8 cellular contexts compared by ENCODE assay signal in the genomic region with DNA sequence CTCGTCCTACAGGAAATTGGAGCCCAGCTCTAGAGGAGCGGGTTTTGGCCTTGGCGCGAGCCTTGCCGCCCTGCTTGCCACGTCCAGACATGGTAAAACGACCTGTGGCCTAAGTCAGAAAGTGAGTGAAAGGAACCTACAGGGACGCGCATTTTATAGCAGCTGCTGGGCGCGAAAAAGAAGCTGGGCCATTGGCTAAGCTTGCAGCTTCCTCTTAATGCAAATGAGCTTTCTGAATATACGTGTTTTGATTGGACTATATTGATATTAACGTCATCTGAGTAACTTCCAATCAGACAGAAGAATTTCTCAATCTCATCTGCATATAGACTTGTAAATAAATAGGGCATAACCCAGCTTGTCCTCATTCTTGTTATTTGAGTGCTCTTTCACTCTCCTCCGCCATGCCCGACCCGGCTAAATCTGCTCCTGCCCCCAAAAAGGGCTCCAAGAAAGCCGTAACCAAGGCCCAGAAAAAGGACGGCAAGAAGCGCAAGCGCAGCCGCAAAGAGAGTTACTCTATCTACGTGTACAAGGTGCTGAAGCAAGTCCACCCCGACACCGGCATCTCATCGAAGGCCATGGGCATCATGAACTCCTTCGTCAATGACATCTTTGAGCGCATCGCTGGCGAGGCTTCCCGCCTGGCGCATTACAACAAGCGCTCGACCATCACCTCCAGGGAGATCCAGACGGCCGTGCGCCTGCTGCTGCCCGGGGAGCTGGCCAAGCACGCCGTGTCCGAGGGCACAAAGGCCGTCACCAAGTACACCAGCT. TPM values are rescaled to one million over a fixed set of nuclear protein-coding genes. Genes with fewer than 3 reads are reported as not detected.
DNase-seq lines count a peak whose midpoint lies in the region; ATAC-seq and TF ChIP-seq lines count a peak whose summit lies in the region.

No MANE protein-coding gene starts in this region.

- TSS peak; percentile 66 for BruUV-seq in PC-9 (replicated peaks; lab: Mats Ljungman, UMichigan)

- H3K4me3 ChIP-seq in PC-9 (peak overlapping the region; percentile 80), fibroblast of mammary gland (ENCODE audit: control insufficient read depth, low read depth, low read length) (peak overlapping the region; percentile 77)

- DNase-seq in DMS53 treated with DMSO at 0.1 percent for 48 hours (lab: John Stamatoyannopoulos, UW; ENCODE audit: unreplicated experiment) (peak; percentile 98), KG1 (lab: John Stamatoyannopoulos, UW) (peak; percentile 94), PC-9 (peak; percentile 94 to 99), fibroblast of mammary gland (ENCODE audit: low read depth) (peak; percentile 98)
- peak; percentile 93 to 94 for DNase-seq in activated T-cell treated with anti-CD3 and anti-CD28 coated beads, Interleukin-2, amount 50 U/mL, for 48 hours
- peak; percentile 91 for DNase-seq in natural killer cell treated with Interleukin-12 subunit alpha and Interleukin-12 subunit beta and Interleukin-15 and Interleukin-18, amount 100 ng/mL, for 72 hours (ENCODE audit: low spot score)
- DNase-seq in stimulated activated naive CD4-positive, alpha-beta T cell treated with Interleukin-2 at 50 U/mL for 16 hours (lab: John Stamatoyannopoulos, UW): peak; percentile 76

- POLR2A ChIA-PET in PC-9 (lab: Charles Lee; ENCODE audit: unreplicated experiment): interaction anchor here (0.5 to 2.3 kb wide), 62 partner anchors 9 to 1862 kb away, joined by 3 to 69 read pairs (median 5); a partner anchor contains a TSS

- H4K20me1 ChIP-seq in PC-9 (ENCODE audit: insufficient read depth): no peaks in the 10 kb centered on the region

- no peaks in the 10 kb centered on the region for H3K27me3 ChIP-seq in PC-9 (ENCODE audit: insufficient read depth, low read depth)

- no peaks in the 10 kb centered on the region for H3K27me3 Mint-ChIP-seq in natural killer cell treated with Interleukin-12 subunit alpha and Interleukin-12 subunit beta and Interleukin-15 and Interleukin-18, amount 100 ng/mL, for 72 hours

- H3K79me2 ChIP-seq in PC-9 (ENCODE audit: low read depth): no peaks in the 10 kb centered on the region

- ATAC-seq in GM21723 (IDR thresholded peaks at IDR 0.05; ENCODE audit: unreplicated experiment): peak; percentile 51
- peak; percentile 77 to 84 for ATAC-seq in natural killer cell treated with Interleukin-12 subunit alpha and Interleukin-12 subunit beta and Interleukin-15 and Interleukin-18, amount 100 ng/mL, for 72 hours

- intact Hi-C loops in PC-9 (cut with micrococcal nuclease; ENCODE audit: unreplicated experiment): loop anchor here (1.0 to 10.0 kb wide), 8 partner anchors 20 to 1688 kb away; a partner anchor contains a TSS

- TF ChIP-seq CTCF in PC-9 (conservative IDR thresholded peaks at IDR 0.05): no peak
- TF ChIP-seq CTCF in fibroblast of mammary gland (conservative IDR thresholded peaks at IDR 0.05; ENCODE audit: control insufficient read depth, insufficient read depth, low read depth, low read length): no peak

- H3K9me3 ChIP-seq in PC-9 (ENCODE audit: insufficient read depth, low read depth): no peaks in the 10 kb centered on the region

- H3K4me3 Mint-ChIP-seq in natural killer cell treated with Interleukin-12 subunit alpha and Interleukin-12 subunit beta and Interleukin-15 and Interleukin-18, amount 100 ng/mL, for 72 hours: no peak overlapping the region

- H3F3A ChIP-seq in PC-9 (ENCODE audit: insufficient read depth, low read depth): peaks cover 29% of the 10 kb centered on the region

- H3K4me1 Mint-ChIP-seq in natural killer cell treated with Interleukin-12 subunit alpha and Interleukin-12 subunit beta and Interleukin-15 and Interleukin-18, amount 100 ng/mL, for 72 hours (ENCODE audit: low read depth in 2 of 2): peaks cover 34 to 36% of the 10 kb centered on the region in 2 donors

- no peaks in the 10 kb centered on the region for H3K9me3 Mint-ChIP-seq in natural killer cell treated with Interleukin-12 subunit alpha and Interleukin-12 subunit beta and Interleukin-15 and Interleukin-18, amount 100 ng/mL, for 72 hours

- no peaks in the 10 kb centered on the region for H3K9me2 ChIP-seq in PC-9 (ENCODE audit: insufficient read depth)

- H3K27ac ChIP-seq in PC-9: peak overlapping the region; percentile 73

- H3K4me2 ChIP-seq in PC-9: peak overlapping the region; percentile 84

- no peaks in the 10 kb centered on the region for H3K36me3 ChIP-seq in PC-9 (ENCODE audit: low read depth)

- CTCF ChIA-PET in PC-9 (lab: Charles Lee): interaction anchor here (0.6 to 1.4 kb wide), 8 partner anchors 21 to 766 kb away, joined by 3 to 8 read pairs (median 4); a partner anchor contains a TSS

- peaks cover 15% of the 10 kb centered on the region for H3K4me1 ChIP-seq in PC-9 (replicated peaks; ENCODE audit: insufficient read depth)

- no peak overlapping the region for H3K27ac Mint-ChIP-seq in natural killer cell treated with Interleukin-12 subunit alpha and Interleukin-12 subunit beta and Interleukin-15 and Interleukin-18, amount 100 ng/mL, for 72 hours

- H3K36me3 Mint-ChIP-seq in natural killer cell treated with Interleukin-12 subunit alpha and Interleukin-12 subunit beta and Interleukin-15 and Interleukin-18, amount 100 ng/mL, for 72 hours: no peaks in the 10 kb centered on the region

- peak overlapping the region; percentile 92 for H2AFZ ChIP-seq in PC-9

RNA-seq across cellular contexts. Expression of a gene that starts 18.9 kb away (rescaled TPM):
- not detected in 2 replicates for total RNA-seq in PC-9 (2021)
- total RNA-seq in natural killer cell treated with Interleukin-12 subunit alpha and Interleukin-12 subunit beta and Interleukin-15 and Interleukin-18, amount 100 ng/mL, for 72 hours: not detected

Comparison
In these comparisons a context has a peak if more than half of its experiments do, and no peak if none do; other contexts are left out.
1. Peak in every context shown above with its lines: DNase-seq, ATAC-seq, H3K4me3 ChIP-seq and H3K27ac ChIP-seq.